Comparison of ENCODE assay signal across 37 cellular contexts in genomic region chr16:58455750-58456149, GRCh38.
"Had no signal": no experiment of that assay in that cellular context is flagged by ENCODE, and none has a peak within 500 bp of the region (broad histone marks: within the 10 kb centered on the region; RNA-seq: fewer than 3 reads in every experiment).

No MANE protein-coding gene starts in this region.

- H3K4me3 ChIP-seq: breast epithelium, gastroesophageal sphincter, skin epidermis, stomach, tibial artery, upper lobe of right lung had no signal

- ATAC-seq: activated CD4-positive, CD25-positive, alpha-beta regulatory T cell treated with anti-CD3 and anti-CD28 coated beads, Interleukin-2, amount 50 U/mL, for 24 hours; gastroesophageal sphincter; left colon; naive thymus-derived CD8-positive, alpha-beta T cell; sciatic nerve; stimulated activated effector memory CD8-positive, alpha-beta T cell treated with anti-CD3 and anti-CD28 coated beads, Interleukin-12 subunit alpha, Interleukin-12 subunit beta, amount 100 ng/mL, for 72 hours had no signal

- DNase-seq: activated CD4-positive, alpha-beta memory T cell treated with anti-CD3 and anti-CD28 coated beads for 36 hours; activated CD4-positive, alpha-beta T cell treated with anti-CD3 and anti-CD28 coated beads, Interleukin-2, amount 10 ng/mL, durations not matched to agents 24 days and 14 days; activated CD8-positive, alpha-beta memory T cell treated with anti-CD3 and anti-CD28 coated beads, Interleukin-2, amount 50 U/mL, for 4 hours; activated effector memory CD4-positive, alpha-beta T cell treated with anti-CD3 and anti-CD28 coated beads, Interleukin-2, amount 50 U/mL, for 16 hours; activated naive CD4-positive, alpha-beta T cell treated with anti-CD3 and anti-CD28 coated beads for 36 hours; activated naive CD8-positive, alpha-beta T cell treated with anti-CD3 and anti-CD28 coated beads, Interleukin-2, amount 10 ng/mL, durations not matched to agents 7 days and 5 days; activated T-cell treated with anti-CD3 and anti-CD28 coated beads, Interleukin-2, amount 50 U/mL, for 1 hour; amygdala; effector CD4-positive, alpha-beta T cell; head of caudate nucleus; hippocampal formation; immature natural killer cell; kidney; left colon; naive thymus-derived CD8-positive, alpha-beta T cell; occipital lobe; stimulated activated CD4-positive, alpha-beta T cell treated with anti-CD3 and anti-CD28 coated beads, Interleukin-12 subunit alpha, Interleukin-12 subunit beta, amount 100 ng/mL, for 4 hours; stimulated activated CD4-positive, alpha-beta T cell treated with anti-CD3 and anti-CD28 coated beads, Interleukin-4, amount 100 ng/mL, for 24 hours; stomach; SW 1271; T-helper 9 cell; tibial artery; upper lobe of right lung had no signal

- H3K36me3 ChIP-seq: breast epithelium, gastroesophageal sphincter, stomach, tibial artery, upper lobe of right lung had no signal

- H3K27ac ChIP-seq: breast epithelium, gastroesophageal sphincter, parathyroid adenoma, skin epidermis, stomach, tibial artery, upper lobe of right lung, VCaP had no signal

- H3K36me3 Mint-ChIP-seq: activated CD4-positive, alpha-beta memory T cell treated with anti-CD3 and anti-CD28 coated beads for 36 hours; activated naive CD8-positive, alpha-beta T cell treated with anti-CD3 and anti-CD28 coated beads, Interleukin-2, amount 10 ng/mL, durations not matched to agents 7 days and 5 days; immature natural killer cell; memory B cell; naive thymus-derived CD8-positive, alpha-beta T cell; stimulated activated effector memory CD8-positive, alpha-beta T cell treated with anti-CD3 and anti-CD28 coated beads, Interleukin-12 subunit alpha, Interleukin-12 subunit beta, amount 100 ng/mL, for 72 hours had no signal

- H3K9me3 ChIP-seq: breast epithelium, gastroesophageal sphincter, stomach, tibial artery, upper lobe of right lung had no signal

- H3K4me3 Mint-ChIP-seq: activated CD4-positive, alpha-beta memory T cell treated with anti-CD3 and anti-CD28 coated beads for 36 hours; activated CD4-positive, alpha-beta T cell treated with anti-CD3 and anti-CD28 coated beads, Interleukin-2, amount 10 ng/mL, durations not matched to agents 24 days and 14 days; activated naive CD4-positive, alpha-beta T cell treated with anti-CD3 and anti-CD28 coated beads for 36 hours; activated naive CD8-positive, alpha-beta T cell treated with anti-CD3 and anti-CD28 coated beads, Interleukin-2, amount 10 ng/mL, durations not matched to agents 7 days and 5 days; activated T-helper 1 cell treated with anti-CD3 and anti-CD28 coated beads, Interleukin-12 subunit alpha, Interleukin-12 subunit beta, Interleukin-2, Interleukin-4 antibody, amounts not matched to agents 30 ng/mL and 10 ng/mL and 1 ng/mL, durations not matched to agents 14 hours and 24 hours and 36 hours; central memory CD8-positive, alpha-beta T cell; dendritic cell treated with granulocyte-macrophage colony-stimulating factor and Interleukin-4, amounts not matched to agents 40 ng/mL and 50 ng/mL, for 4 days; immature natural killer cell; memory B cell; naive thymus-derived CD8-positive, alpha-beta T cell; neural crest cell; stimulated activated effector memory CD8-positive, alpha-beta T cell treated with anti-CD3 and anti-CD28 coated beads, Interleukin-12 subunit alpha, Interleukin-12 subunit beta, amount 100 ng/mL, for 72 hours; T-helper 1 cell treated with Interleukin-12 subunit alpha and Interleukin-12 subunit beta and Interleukin-4 antibody, amounts not matched to agents 30 μg/mL and 1 μg/mL, for 36 hours had no signal

- H3K27ac Mint-ChIP-seq: activated CD4-positive, alpha-beta memory T cell treated with anti-CD3 and anti-CD28 coated beads for 36 hours; activated CD4-positive, alpha-beta T cell treated with anti-CD3 and anti-CD28 coated beads, Interleukin-2, amount 10 ng/mL, durations not matched to agents 24 days and 14 days; activated naive CD4-positive, alpha-beta T cell treated with anti-CD3 and anti-CD28 coated beads for 36 hours; activated naive CD8-positive, alpha-beta T cell treated with anti-CD3 and anti-CD28 coated beads, Interleukin-2, amount 10 ng/mL, durations not matched to agents 7 days and 5 days; activated T-helper 1 cell treated with anti-CD3 and anti-CD28 coated beads, Interleukin-12 subunit alpha, Interleukin-12 subunit beta, Interleukin-2, Interleukin-4 antibody, amounts not matched to agents 30 ng/mL and 10 ng/mL and 1 ng/mL, durations not matched to agents 14 hours and 24 hours and 36 hours; dendritic cell treated with granulocyte-macrophage colony-stimulating factor and Interleukin-4, amounts not matched to agents 40 ng/mL and 50 ng/mL, for 4 days; immature natural killer cell; memory B cell; naive thymus-derived CD8-positive, alpha-beta T cell; stimulated activated effector memory CD8-positive, alpha-beta T cell treated with anti-CD3 and anti-CD28 coated beads, Interleukin-12 subunit alpha, Interleukin-12 subunit beta, amount 100 ng/mL, for 72 hours; T-helper 1 cell treated with Interleukin-12 subunit alpha and Interleukin-12 subunit beta and Interleukin-4 antibody, amounts not matched to agents 30 μg/mL and 1 μg/mL, for 36 hours had no signal

- H3K27me3 ChIP-seq: breast epithelium had no signal

- H3K4me1 Mint-ChIP-seq: activated naive CD8-positive, alpha-beta T cell treated with anti-CD3 and anti-CD28 coated beads, Interleukin-2, amount 10 ng/mL, durations not matched to agents 7 days and 5 days; central memory CD8-positive, alpha-beta T cell; memory B cell had no signal

- H3K4me1 ChIP-seq: breast epithelium, gastroesophageal sphincter, parathyroid adenoma, stomach, tibial artery, upper lobe of right lung had no signal

- H3K9me3 Mint-ChIP-seq: activated CD4-positive, alpha-beta memory T cell treated with anti-CD3 and anti-CD28 coated beads for 36 hours; activated CD4-positive, alpha-beta T cell treated with anti-CD3 and anti-CD28 coated beads, Interleukin-2, amount 10 ng/mL, durations not matched to agents 24 days and 14 days; activated naive CD4-positive, alpha-beta T cell treated with anti-CD3 and anti-CD28 coated beads for 36 hours; activated naive CD8-positive, alpha-beta T cell treated with anti-CD3 and anti-CD28 coated beads, Interleukin-2, amount 10 ng/mL, durations not matched to agents 7 days and 5 days; activated T-helper 1 cell treated with anti-CD3 and anti-CD28 coated beads, Interleukin-12 subunit alpha, Interleukin-12 subunit beta, Interleukin-2, Interleukin-4 antibody, amounts not matched to agents 30 ng/mL and 10 ng/mL and 1 ng/mL, durations not matched to agents 14 hours and 24 hours and 36 hours; central memory CD8-positive, alpha-beta T cell; dendritic cell treated with granulocyte-macrophage colony-stimulating factor and Interleukin-4, amounts not matched to agents 40 ng/mL and 50 ng/mL, for 4 days; immature natural killer cell; memory B cell; naive thymus-derived CD8-positive, alpha-beta T cell; neural crest cell; stimulated activated effector memory CD8-positive, alpha-beta T cell treated with anti-CD3 and anti-CD28 coated beads, Interleukin-12 subunit alpha, Interleukin-12 subunit beta, amount 100 ng/mL, for 72 hours; T-helper 1 cell treated with Interleukin-12 subunit alpha and Interleukin-12 subunit beta and Interleukin-4 antibody, amounts not matched to agents 30 μg/mL and 1 μg/mL, for 36 hours had no signal
